Comparison of ENCODE assay signal across 27 cellular contexts in the genomic region with DNA sequence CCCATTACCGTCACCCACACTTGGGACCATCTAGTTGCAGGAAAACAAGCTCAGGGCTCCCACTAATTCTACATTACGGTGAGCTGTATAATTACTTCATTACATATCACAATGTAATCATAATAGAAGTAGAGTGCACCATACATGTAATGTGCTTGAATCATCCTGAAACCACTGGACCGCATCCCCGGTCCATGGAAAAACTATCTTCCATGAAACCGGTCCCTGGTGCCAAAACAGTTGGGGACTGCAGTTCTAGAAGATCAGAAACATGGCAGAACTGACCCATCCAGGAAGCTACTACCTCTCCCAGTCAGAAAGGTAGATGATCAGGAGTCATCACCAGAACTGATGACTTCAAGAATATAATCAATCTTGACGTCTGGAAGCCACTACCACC.
"Had no signal": no experiment of that assay in that cellular context is flagged by ENCODE, and none has a peak within 500 bp of the region (broad histone marks: within the 10 kb centered on the region; RNA-seq: fewer than 3 reads in every experiment).

No MANE protein-coding gene starts in this region.

- H3K27ac ChIP-seq: neural progenitor cell, ovary, right atrium auricular region, skin epidermis, stomach, testis, thyroid gland, transverse colon, upper lobe of right lung had no signal

- ATAC-seq: left colon; mucosa of descending colon; naive thymus-derived CD4-positive, alpha-beta T cell; natural killer cell treated with Interleukin-12 subunit alpha and Interleukin-12 subunit beta and Interleukin-15 and Interleukin-18, amount 100 ng/mL, for 72 hours; sciatic nerve; stimulated activated naive B cell treated with anti-CD40 and anti-IgM and Interleukin-4, amounts not matched to agents 10 μg/mL and 1 μg/mL and 100 μg/mL, for 72 hours; stimulated activated naive CD8-positive, alpha-beta T cell treated with anti-CD3 and anti-CD28 coated beads, Interleukin-15, Interleukin-2, amounts not matched to agents 100 U/mL and 50 U/mL, for 24 hours; upper lobe of right lung had no signal

- H3K36me3 Mint-ChIP-seq: natural killer cell treated with Interleukin-12 subunit alpha and Interleukin-12 subunit beta and Interleukin-15 and Interleukin-18, amount 100 ng/mL, for 72 hours; stimulated activated naive B cell treated with anti-CD40 and anti-IgM and Interleukin-4, amounts not matched to agents 10 μg/mL and 1 μg/mL and 100 μg/mL, for 72 hours had no signal

- H3K9me3 Mint-ChIP-seq: immature natural killer cell; natural killer cell treated with Interleukin-12 subunit alpha and Interleukin-12 subunit beta and Interleukin-15 and Interleukin-18, amount 100 ng/mL, for 72 hours; stimulated activated naive B cell treated with anti-CD40 and anti-IgM and Interleukin-4, amounts not matched to agents 10 μg/mL and 1 μg/mL and 100 μg/mL, for 72 hours had no signal

- H3K27me3 Mint-ChIP-seq: natural killer cell treated with Interleukin-12 subunit alpha and Interleukin-12 subunit beta and Interleukin-15 and Interleukin-18, amount 100 ng/mL, for 72 hours; progenitor cell of endocrine pancreas had no signal

- H3K9me3 ChIP-seq: left ventricle myocardium inferior, mucosa of descending colon, ovary, right atrium auricular region, stomach, testis, thyroid gland, transverse colon, upper lobe of right lung had no signal

- H3K27ac Mint-ChIP-seq: immature natural killer cell; natural killer cell treated with Interleukin-12 subunit alpha and Interleukin-12 subunit beta and Interleukin-15 and Interleukin-18, amount 100 ng/mL, for 72 hours; neural progenitor cell; stimulated activated naive B cell treated with anti-CD40 and anti-IgM and Interleukin-4, amounts not matched to agents 10 μg/mL and 1 μg/mL and 100 μg/mL, for 72 hours had no signal

- H3K4me3 Mint-ChIP-seq: immature natural killer cell; natural killer cell treated with Interleukin-12 subunit alpha and Interleukin-12 subunit beta and Interleukin-15 and Interleukin-18, amount 100 ng/mL, for 72 hours; neural progenitor cell; stimulated activated naive B cell treated with anti-CD40 and anti-IgM and Interleukin-4, amounts not matched to agents 10 μg/mL and 1 μg/mL and 100 μg/mL, for 72 hours had no signal

- H3K27me3 ChIP-seq: ovary, right atrium auricular region, stomach, testis, thyroid gland, transverse colon, upper lobe of right lung had no signal

- DNase-seq: hypothalamus; immature natural killer cell; kidney; left colon; left ventricle myocardium inferior; mesendoderm; midbrain; mucosa of descending colon; naive thymus-derived CD4-positive, alpha-beta T cell; ovary; stimulated activated CD4-positive, alpha-beta T cell treated with anti-CD3 and anti-CD28 coated beads, Interleukin-12 subunit alpha, Interleukin-12 subunit beta, amount 100 ng/mL, for 4 hours; stimulated activated CD4-positive, alpha-beta T cell treated with anti-CD3 and anti-CD28 coated beads, Interleukin-15, amount 100 ng/mL, for 24 hours; stimulated activated CD4-positive, alpha-beta T cell treated with anti-CD3 and anti-CD28 coated beads, Interleukin-2, amount 100 ng/mL, for 24 hours; stimulated activated CD4-positive, alpha-beta T cell treated with anti-CD3 and anti-CD28 coated beads, Interleukin-4, amount 100 ng/mL, for 1 hour; stimulated activated naive B cell treated with anti-CD40 and anti-IgM and Interleukin-4, amounts not matched to agents 10 μg/mL and 1 μg/mL and 100 μg/mL, for 72 hours; stimulated activated naive CD8-positive, alpha-beta T cell treated with anti-CD3 and anti-CD28 coated beads, Interleukin-15, Interleukin-2, amounts not matched to agents 100 U/mL and 50 U/mL, for 24 hours; stomach; testis; transverse colon; upper lobe of right lung had no signal
